13 cellular contexts compared by ENCODE assay signal in genomic region chr11:128238521-128239222, GRCh38.
DNase-seq lines count a peak whose midpoint lies in the region; ATAC-seq, FAIRE-seq and TF ChIP-seq lines count a peak whose summit lies in the region.
"Had no signal": no experiment of that assay in that cellular context is flagged by ENCODE, and none has a peak within 500 bp of the region (broad histone marks: within the 10 kb centered on the region; RNA-seq: fewer than 3 reads in every experiment).

No MANE protein-coding gene starts in this region.

- peak overlapping the region; percentile 4 for H3K4me3 ChIP-seq in CD4-positive, CD25-positive, alpha-beta regulatory T cell (ENCODE audit: low read depth, low read length)
- H3K4me3 ChIP-seq in Karpas-422 (ENCODE audit: low read length) (no peak overlapping the region), astrocyte (ENCODE audit: insufficient read depth, low read depth, low read length) (no peak overlapping the region), ascending aorta (no peak overlapping the region), lower lobe of right lung (no peak overlapping the region)
- H3K4me3 ChIP-seq: BLaER1 had no signal

- H3K27me3 Mint-ChIP-seq in CD4-positive, CD25-positive, alpha-beta regulatory T cell = peaks cover 6% of the 10 kb centered on the region
- H3K27me3 Mint-ChIP-seq in astrocyte (ENCODE audit: low read depth, unreplicated experiment) = no peaks in the 10 kb centered on the region

- intact Hi-C loops in ascending aorta (cut with DNase I) (no loop called here), lower lobe of right lung (cut with DNase I) (no loop called here)

- H3K27me3 ChIP-seq in CD4-positive, CD25-positive, alpha-beta regulatory T cell (ENCODE audit: control insufficient read depth, insufficient read depth, low read length) = no peaks in the 10 kb centered on the region
- H3K27me3 ChIP-seq in Karpas-422 (ENCODE audit: low read length) = no peaks in the 10 kb centered on the region
- H3K27me3 ChIP-seq in astrocyte (ENCODE audit: insufficient read depth, low read length) = no peaks in the 10 kb centered on the region
- H3K27me3 ChIP-seq in ascending aorta = no peaks in the 10 kb centered on the region
- H3K27me3 ChIP-seq in lower lobe of right lung (ENCODE audit: low read depth) = no peaks in the 10 kb centered on the region
- H3K27me3 ChIP-seq: BLaER1 had no signal

- H4K20me1 ChIP-seq in Karpas-422 (ENCODE audit: insufficient read depth, low read depth, low read length) = no peaks in the 10 kb centered on the region
- no peaks in the 10 kb centered on the region for H4K20me1 ChIP-seq in astrocyte (ENCODE audit: insufficient read depth, low read length)
- H4K20me1 ChIP-seq: BLaER1 had no signal

- peak overlapping the region; percentile 48 to 76 (median 66) for H3K27ac Mint-ChIP-seq in CD4-positive, CD25-positive, alpha-beta regulatory T cell
- no peak overlapping the region for H3K27ac Mint-ChIP-seq in astrocyte (ENCODE audit: unreplicated experiment)

- H3K36me3 ChIP-seq in CD4-positive, CD25-positive, alpha-beta regulatory T cell (ENCODE audit: control insufficient read depth, insufficient read depth, low read length) = no peaks in the 10 kb centered on the region
- no peaks in the 10 kb centered on the region for H3K36me3 ChIP-seq in Karpas-422 (ENCODE audit: insufficient read depth, low read length)
- H3K36me3 ChIP-seq in astrocyte (ENCODE audit: insufficient read depth, low read length) = no peaks in the 10 kb centered on the region
- H3K36me3 ChIP-seq in ascending aorta = no peaks in the 10 kb centered on the region
- H3K36me3 ChIP-seq in lower lobe of right lung = no peaks in the 10 kb centered on the region
- H3K36me3 ChIP-seq: BLaER1 had no signal

- ATAC-seq in CD4-positive, CD25-positive, alpha-beta regulatory T cell (ENCODE audit: low read depth in 2 of 2) = peak in 1 of 2 donors; percentile 39
- ATAC-seq in GM19351 (IDR thresholded peaks at IDR 0.05; ENCODE audit: unreplicated experiment) (peak; percentile 90), HG02970 (IDR thresholded peaks at IDR 0.05; ENCODE audit: low FRiP score, unreplicated experiment) (no peak), lower lobe of right lung (no peak)

- H3K4me1 Mint-ChIP-seq in CD4-positive, CD25-positive, alpha-beta regulatory T cell = peaks cover 6 to 20% (median 17%) of the 10 kb centered on the region in 4 donors
- H3K4me1 Mint-ChIP-seq in astrocyte (ENCODE audit: low read depth, unreplicated experiment) = peaks cover 13% of the 10 kb centered on the region

- H3K9me2 ChIP-seq in Karpas-422 (replicated peaks; ENCODE audit: insufficient read depth, low read length) = no peaks in the 10 kb centered on the region

- no peaks in the 10 kb centered on the region for H3K9me3 ChIP-seq in CD4-positive, CD25-positive, alpha-beta regulatory T cell (ENCODE audit: control insufficient read depth in 2 of 2, low read length in 2 of 2)
- H3K9me3 ChIP-seq in Karpas-422 (ENCODE audit: low read length) (no peaks in the 10 kb centered on the region), astrocyte (ENCODE audit: insufficient read depth, low read depth, low read length) (no peaks in the 10 kb centered on the region), ascending aorta (no peaks in the 10 kb centered on the region), lower lobe of right lung (no peaks in the 10 kb centered on the region)

- no peak for TF ChIP-seq CTCF in astrocyte (IDR thresholded peaks at IDR 0.05; ENCODE audit: insufficient read depth, low read depth, low read length)
- TF ChIP-seq CTCF in ascending aorta (IDR thresholded peaks at IDR 0.05) = no peak
- TF ChIP-seq CTCF in lower lobe of right lung (IDR thresholded peaks at IDR 0.05) = no peak

- peak overlapping the region in 1 of 4 donors; percentile 19 for H3K4me3 Mint-ChIP-seq in CD4-positive, CD25-positive, alpha-beta regulatory T cell
- H3K4me3 Mint-ChIP-seq in astrocyte (ENCODE audit: unreplicated experiment) = no peak overlapping the region

- H3K9ac ChIP-seq in Karpas-422 (ENCODE audit: low read length) = no peak overlapping the region
- H3K9ac ChIP-seq in astrocyte (ENCODE audit: low read length) = no peak overlapping the region
- H3K9ac ChIP-seq: BLaER1 had no signal

- H3K27ac ChIP-seq in CD4-positive, CD25-positive, alpha-beta regulatory T cell (ENCODE audit: insufficient read depth, low read length, poor library complexity, severe bottlenecking) = no peak overlapping the region
- H3K27ac ChIP-seq in Karpas-422 (ENCODE audit: low read length) = no peak overlapping the region
- no peak overlapping the region for H3K27ac ChIP-seq in astrocyte (ENCODE audit: low read depth, low read length)
- no peak overlapping the region for H3K27ac ChIP-seq in ascending aorta
- no peak overlapping the region for H3K27ac ChIP-seq in lower lobe of right lung
- H3K27ac ChIP-seq: BLaER1 had no signal

- H2AFZ ChIP-seq in Karpas-422 (ENCODE audit: low read length) (0 out of 2 replicates have a peak overlapping the region, but pooled peaks have one; percentile 32), astrocyte (ENCODE audit: low read depth, low read length) (no peak overlapping the region)

- no peak overlapping the region for H3K4me2 ChIP-seq in Karpas-422 (ENCODE audit: low read depth, low read length, poor library complexity, severe bottlenecking)
- peak overlapping the region; percentile 24 for H3K4me2 ChIP-seq in astrocyte (ENCODE audit: low read length)
- H3K4me2 ChIP-seq: BLaER1 had no signal

- no peak for FAIRE-seq in astrocyte (lab: Jason Lieb, UNC)

- no peaks in the 10 kb centered on the region for H3K9me3 Mint-ChIP-seq in CD4-positive, CD25-positive, alpha-beta regulatory T cell
- H3K9me3 Mint-ChIP-seq in astrocyte (ENCODE audit: unreplicated experiment) = no peaks in the 10 kb centered on the region

- peak in 1 of 3 donors; percentile 36 for DNase-seq in CD4-positive, CD25-positive, alpha-beta regulatory T cell
- DNase-seq in Karpas-422 (no peak), astrocyte (ENCODE audit: low read depth) (no peak), ascending aorta (ENCODE audit: low spot score in 2 of 2) (no peak), lower lobe of right lung (no peak)
- no peak for DNase-seq in activated CD4-positive, alpha-beta T cell treated with anti-CD3 and anti-CD28 coated beads for 1 hour
- DNase-seq: cerebellar nuclear complex, foreskin melanocyte, NCI-H2029, SHP77 had no signal

- H3K4me1 ChIP-seq in CD4-positive, CD25-positive, alpha-beta regulatory T cell (ENCODE audit: control insufficient read depth, insufficient read depth, low read length, poor library complexity, severe bottlenecking) = no peaks in the 10 kb centered on the region
- peaks cover 6% of the 10 kb centered on the region for H3K4me1 ChIP-seq in Karpas-422 (ENCODE audit: low read length)
- H3K4me1 ChIP-seq in astrocyte (ENCODE audit: insufficient read depth, low read length) = peaks cover 16% of the 10 kb centered on the region
- H3K4me1 ChIP-seq in ascending aorta = peaks cover 0 to 6% of the 10 kb centered on the region in 2 donors
- peaks cover 10% of the 10 kb centered on the region for H3K4me1 ChIP-seq in lower lobe of right lung
- H3K4me1 ChIP-seq: BLaER1 had no signal

- H3K36me3 Mint-ChIP-seq in CD4-positive, CD25-positive, alpha-beta regulatory T cell = no peaks in the 10 kb centered on the region
- no peaks in the 10 kb centered on the region for H3K36me3 Mint-ChIP-seq in astrocyte (ENCODE audit: low read depth, unreplicated experiment)

- H3K79me2 ChIP-seq in Karpas-422 (ENCODE audit: low read length) (no peaks in the 10 kb centered on the region), astrocyte (ENCODE audit: insufficient read depth, low read length) (no peaks in the 10 kb centered on the region)
